ENCODE assay signal across 22 cellular contexts in the genomic region with DNA sequence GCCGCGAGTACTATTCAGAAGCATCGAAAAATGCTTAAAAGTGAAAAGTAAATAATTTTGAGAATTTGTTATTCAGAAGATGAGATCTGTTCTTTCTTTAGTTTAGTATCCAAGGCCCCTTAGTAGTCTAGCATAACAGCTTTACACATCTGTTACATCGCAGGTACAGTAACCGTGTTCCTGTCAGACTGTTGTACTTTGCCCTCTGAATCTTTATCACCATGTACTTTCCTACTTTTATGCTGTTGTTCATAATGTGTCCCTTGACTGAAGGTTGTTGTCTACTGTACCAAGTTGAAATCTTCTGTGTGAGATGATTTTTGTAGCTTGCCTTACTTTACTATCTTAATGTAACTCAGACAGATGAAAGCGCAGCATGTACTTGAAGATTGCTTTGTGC. TPM values are rescaled to one million over a fixed set of nuclear protein-coding genes. Genes with fewer than 3 reads are reported as not detected.
DNase-seq lines count a peak whose midpoint lies in the region; ATAC-seq, FAIRE-seq and TF ChIP-seq lines count a peak whose summit lies in the region.
"Had no signal": no experiment of that assay in that cellular context is flagged by ENCODE, and none has a peak within 500 bp of the region (broad histone marks: within the 10 kb centered on the region; RNA-seq: fewer than 3 reads in every experiment).

No MANE protein-coding gene starts in this region.

- no peak for TF ChIP-seq CTCF in activated CD8-positive, alpha-beta T cell treated with anti-CD3 and anti-CD28 coated beads for 36 hours (IDR thresholded peaks at IDR 0.05)
- TF ChIP-seq CTCF in A549 (IDR thresholded peaks at IDR 0.05) (no peak), WTC11 (IDR thresholded peaks at IDR 0.05) (no peak)

- no peak for TF ChIP-seq EP300 in A549 (IDR thresholded peaks at IDR 0.05)

- no peak for TF ChIP-seq POLR2A in A549 (IDR thresholded peaks at IDR 0.05; ENCODE audit: low read length)

- no peak overlapping the region for H3K27ac ChIP-seq in A549

- H3K27me3 Mint-ChIP-seq in activated CD8-positive, alpha-beta T cell treated with anti-CD3 and anti-CD28 coated beads for 36 hours = no peaks in the 10 kb centered on the region
- H3K27me3 Mint-ChIP-seq in activated CD8-positive, alpha-beta T cell treated with anti-CD3 and anti-CD28 coated beads, Interleukin-2, amount 10 ng/mL, durations not matched to agents 7 days and 5 days (ENCODE audit: low read depth) = no peaks in the 10 kb centered on the region
- no peaks in the 10 kb centered on the region for H3K27me3 Mint-ChIP-seq in WTC11 (ENCODE audit: low read depth)
- H3K27me3 Mint-ChIP-seq: CD4-positive, alpha-beta memory T cell had no signal

- H3K4me3 ChIP-seq in A549 = no peak overlapping the region
- H3K4me3 ChIP-seq: GM12878, GM23248, K562 had no signal

- no peak for TF ChIP-seq RAD21 in A549 (conservative IDR thresholded peaks at IDR 0.05 in 1 of 2, IDR thresholded peaks at IDR 0.05 in 1 of 2)

- no peak for ATAC-seq in activated CD8-positive, alpha-beta T cell treated with anti-CD3 and anti-CD28 coated beads for 36 hours
- ATAC-seq in activated CD8-positive, alpha-beta T cell treated with anti-CD3 and anti-CD28 coated beads, Interleukin-2, amount 10 ng/mL, durations not matched to agents 7 days and 5 days = no peak
- ATAC-seq in A549 (no peak), WTC11 (no peak), left colon (peak; percentile 74)
- ATAC-seq: GM12878, K562 had no signal

- no peak overlapping the region for H3K4me3 Mint-ChIP-seq in activated CD8-positive, alpha-beta T cell treated with anti-CD3 and anti-CD28 coated beads for 36 hours
- no peak overlapping the region for H3K4me3 Mint-ChIP-seq in activated CD8-positive, alpha-beta T cell treated with anti-CD3 and anti-CD28 coated beads, Interleukin-2, amount 10 ng/mL, durations not matched to agents 7 days and 5 days
- H3K4me3 Mint-ChIP-seq in WTC11 = no peak overlapping the region

- peaks cover 82% of the 10 kb centered on the region for H3K4me1 Mint-ChIP-seq in activated CD8-positive, alpha-beta T cell treated with anti-CD3 and anti-CD28 coated beads for 36 hours (ENCODE audit: low read depth)
- peaks cover 34% of the 10 kb centered on the region for H3K4me1 Mint-ChIP-seq in activated CD8-positive, alpha-beta T cell treated with anti-CD3 and anti-CD28 coated beads, Interleukin-2, amount 10 ng/mL, durations not matched to agents 7 days and 5 days (ENCODE audit: low read depth)
- H3K4me1 Mint-ChIP-seq in WTC11 = peaks cover 49% of the 10 kb centered on the region

- FAIRE-seq in A549 (lab: Jason Lieb, UNC) = peak; percentile 18
- FAIRE-seq: GM12878, K562 had no signal

- CTCF ChIA-PET in activated CD8-positive, alpha-beta T cell treated with anti-CD3 and anti-CD28 coated beads for 36 hours (lab: Charles Lee) = interaction anchor here (1.6 kb wide), 1 partner anchor 18 kb away, joined by 3 read pairs; no protein-coding TSS in a partner anchor
- CTCF ChIA-PET in activated CD8-positive, alpha-beta T cell treated with anti-CD3 and anti-CD28 coated beads, Interleukin-2, amount 10 ng/mL, durations not matched to agents 7 days and 5 days (lab: Charles Lee) = no interaction called here
- CTCF ChIA-PET in A549 (lab: Yijun Ruan, JAX) (no interaction called here), WTC11 (lab: Charles Lee) (no interaction called here)

- H3K27ac Mint-ChIP-seq in activated CD8-positive, alpha-beta T cell treated with anti-CD3 and anti-CD28 coated beads for 36 hours = peak overlapping the region; percentile 2
- no peak overlapping the region for H3K27ac Mint-ChIP-seq in activated CD8-positive, alpha-beta T cell treated with anti-CD3 and anti-CD28 coated beads, Interleukin-2, amount 10 ng/mL, durations not matched to agents 7 days and 5 days
- peak overlapping the region; percentile 17; the same call in 1 of the 2 replicates for H3K27ac Mint-ChIP-seq in WTC11

- peaks cover 55% of the 10 kb centered on the region for H3K36me3 Mint-ChIP-seq in activated CD8-positive, alpha-beta T cell treated with anti-CD3 and anti-CD28 coated beads for 36 hours (ENCODE audit: low read depth)
- peaks cover 56% of the 10 kb centered on the region for H3K36me3 Mint-ChIP-seq in activated CD8-positive, alpha-beta T cell treated with anti-CD3 and anti-CD28 coated beads, Interleukin-2, amount 10 ng/mL, durations not matched to agents 7 days and 5 days (ENCODE audit: low read depth)
- H3K36me3 Mint-ChIP-seq in WTC11 = peaks cover 13% of the 10 kb centered on the region

- POLR2A ChIA-PET in activated CD8-positive, alpha-beta T cell treated with anti-CD3 and anti-CD28 coated beads for 36 hours (lab: Charles Lee) = no interaction called here
- POLR2A ChIA-PET in activated CD8-positive, alpha-beta T cell treated with anti-CD3 and anti-CD28 coated beads, Interleukin-2, amount 10 ng/mL, durations not matched to agents 7 days and 5 days (lab: Charles Lee) = no interaction called here
- POLR2A ChIA-PET in A549 (lab: Yijun Ruan, JAX) (no interaction called here), WTC11 (lab: Charles Lee) (interaction anchor here (0.7 kb wide), 1 partner anchor 61 kb away, joined by 11 read pairs; no protein-coding TSS in a partner anchor)

- 94% methylated on average over 6 of the region's 6 CpGs for WGBS in A549 (ENCODE audit: missing lambda C conversion rate)

- H3K9me3 Mint-ChIP-seq in activated CD8-positive, alpha-beta T cell treated with anti-CD3 and anti-CD28 coated beads for 36 hours = no peaks in the 10 kb centered on the region
- H3K9me3 Mint-ChIP-seq in activated CD8-positive, alpha-beta T cell treated with anti-CD3 and anti-CD28 coated beads, Interleukin-2, amount 10 ng/mL, durations not matched to agents 7 days and 5 days (ENCODE audit: insufficient read depth) = no peaks in the 10 kb centered on the region
- H3K9me3 Mint-ChIP-seq in WTC11 = no peaks in the 10 kb centered on the region
- H3K9me3 Mint-ChIP-seq: CD4-positive, alpha-beta memory T cell had no signal

- no peak overlapping the region for H3K4me2 ChIP-seq in A549

- peaks cover 25% of the 10 kb centered on the region for H3K4me1 ChIP-seq in A549

- no peaks in the 10 kb centered on the region for H3K9me3 ChIP-seq in A549
- H3K9me3 ChIP-seq: BE2C had no signal

- DNase-seq in activated CD8-positive, alpha-beta T cell treated with anti-CD3 and anti-CD28 coated beads for 36 hours = no peak
- no peak for DNase-seq in activated CD8-positive, alpha-beta T cell treated with anti-CD3 and anti-CD28 coated beads, Interleukin-2, amount 10 ng/mL, durations not matched to agents 7 days and 5 days
- DNase-seq in A549 (ENCODE audit: low read depth in 1 of 2, low spot score in 1 of 2) = no peak
- no peak for DNase-seq in WTC11 (ENCODE audit: low spot score)
- no peak for DNase-seq in left colon
- DNase-seq in NCI-H748 treated with DMSO at 0.1 percent for 48 hours (lab: John Stamatoyannopoulos, UW) = no peak
- no peak for DNase-seq in NCI-H1436 treated with DMSO at 0.1 percent for 48 hours (lab: John Stamatoyannopoulos, UW)
- DNase-seq in stimulated activated CD4-positive, alpha-beta T cell treated with anti-CD3 and anti-CD28 coated beads, Interleukin-4, amount 100 ng/mL, for 4 hours = no peak
- DNase-seq: BE2C; CD4-positive, alpha-beta memory T cell; DMS53; EL; GM23248; HCEC 1CT; NCI-H1105; NCI-H1694; NCI-H2081 treated with DMSO at 0.1 percent for 48 hours; NCI-H510A; NCI-H774; Right ventricle myocardium superior had no signal

- intact Hi-C loops in activated CD8-positive, alpha-beta T cell treated with anti-CD3 and anti-CD28 coated beads for 36 hours (cut with micrococcal nuclease) = no loop called here
- intact Hi-C loops in left colon (cut with DNase I, micrococcal nuclease) = no loop called here

TF ChIP-seq in A549, 52 proteins besides CTCF, POLR2A, EP300 and RAD21 (continues in another document):
- no peak for TF ChIP-seq JUNB (IDR thresholded peaks at IDR 0.05)
- TF ChIP-seq CHD2 (IDR thresholded peaks at IDR 0.05; ENCODE audit: low read length, partially characterized antibody) = no peak
- no peak for TF ChIP-seq HEYL (CRISPR knock-in tag; IDR thresholded peaks at IDR 0.05)
- TF ChIP-seq FOSB (CRISPR knock-in tag; IDR thresholded peaks at IDR 0.05) = no peak
- no peak for TF ChIP-seq KDM1A (IDR thresholded peaks at IDR 0.05; ENCODE audit: low read depth)
- no peak for TF ChIP-seq ZSCAN20 (CRISPR knock-in tag; IDR thresholded peaks at IDR 0.05)
- TF ChIP-seq, protein P1, sequence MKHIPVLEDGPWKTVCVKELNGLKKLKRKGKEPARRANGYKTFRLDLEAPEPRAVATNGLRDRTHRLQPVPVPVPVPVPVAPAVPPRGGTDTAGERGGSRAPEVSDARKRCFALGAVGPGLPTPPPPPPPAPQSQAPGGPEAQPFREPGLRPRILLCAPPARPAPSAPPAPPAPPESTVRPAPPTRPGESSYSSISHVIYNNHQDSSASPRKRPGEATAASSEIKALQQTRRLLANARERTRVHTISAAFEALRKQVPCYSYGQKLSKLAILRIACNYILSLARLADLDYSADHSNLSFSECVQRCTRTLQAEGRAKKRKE (CRISPR knock-in tag; IDR thresholded peaks at IDR 0.05; ENCODE audit: low read depth) = no peak

TF ChIP-seq in WTC11, 78 proteins besides CTCF, POLR2A, EP300 and RAD21 (continues in another document):
- TF ChIP-seq CREB1 (CRISPR knock-in tag; IDR thresholded peaks at IDR 0.05) = no peak
- no peak for TF ChIP-seq TP53 (CRISPR knock-in tag; IDR thresholded peaks at IDR 0.05)

RNA-seq across cellular contexts. Expression of a gene that starts 38.3 kb away (rescaled TPM):
- 100 to 1,000 TPM in 1 of 2 experiments, 10 to 100 TPM in 1; 95.2 to 102 TPM for total RNA-seq in activated CD8-positive, alpha-beta T cell treated with anti-CD3 and anti-CD28 coated beads for 36 hours
- 100 to 1,000 TPM; 126 to 131 TPM for total RNA-seq in activated CD8-positive, alpha-beta T cell treated with anti-CD3 and anti-CD28 coated beads, Interleukin-2, amount 10 ng/mL, durations not matched to agents 7 days and 5 days
- polyA plus RNA-seq in A549 (2011; rRNA removed) (133 TPM in 2 replicates), A549 (2017; fragmentation: RNase III; extraction: RNeasy Plus Mini Kit Qiagen cat#74134 plus additional on column Dnase treatment) (63.9 to 66.1 TPM (median 64.4 TPM) in 3 replicates)
- polyA plus RNA-seq in A549 (2012; cell fraction: cytosol; rRNA removed) = 31.5 and 38.1 TPM in 2 replicates
- 18.4 and 23.5 TPM in 2 replicates for polyA plus RNA-seq in A549 (2012; cell fraction: nucleus; rRNA removed)
- polyA minus RNA-seq in A549 (2011; rRNA and poly(A)+ RNA removed) = 81.4 and 87.1 TPM in 2 replicates
- total RNA-seq in WTC11 (2021) (108 to 115 TPM (median 111 TPM) in 3 replicates), left colon (100 to 1,000 TPM in 1 of 2 donors, 10 to 100 TPM in 1; 96.9 to 112 TPM)
